Comparison of ENCODE assay signal across 29 cellular contexts in the genomic region with DNA sequence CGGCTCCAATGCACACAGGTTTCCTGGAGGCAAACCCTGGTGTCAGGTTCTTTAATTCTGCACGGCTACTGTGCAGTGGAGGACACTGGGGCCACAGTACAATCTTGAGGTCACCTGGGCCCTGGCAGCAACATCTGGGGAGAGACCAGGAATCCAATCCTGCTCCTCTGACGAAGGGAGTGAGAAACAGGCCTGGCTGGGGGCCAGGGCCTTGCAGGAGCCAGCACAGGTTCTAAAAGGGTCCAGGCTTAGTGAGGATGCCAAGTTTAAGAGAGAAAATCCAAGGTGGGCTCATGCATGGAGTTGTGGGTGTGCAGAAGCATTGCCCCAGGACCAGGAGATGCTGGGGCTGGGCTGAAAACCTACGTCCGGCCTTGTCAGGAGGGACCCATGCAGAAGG. TPM values are rescaled to one million over a fixed set of nuclear protein-coding genes. Genes with fewer than 3 reads are reported as not detected.
"Had no signal": no experiment of that assay in that cellular context is flagged by ENCODE, and none has a peak within 500 bp of the region (broad histone marks: within the 10 kb centered on the region; RNA-seq: fewer than 3 reads in every experiment).

No MANE protein-coding gene starts in this region.

- H3K36me3 Mint-ChIP-seq: naive thymus-derived CD4-positive, alpha-beta T cell; natural killer cell; neural progenitor cell; stimulated activated effector memory CD8-positive, alpha-beta T cell treated with anti-CD3 and anti-CD28 coated beads, Interleukin-12 subunit alpha, Interleukin-12 subunit beta, amount 100 ng/mL, for 72 hours; stimulated activated naive B cell treated with anti-CD40 and anti-IgM and Interleukin-4, amounts not matched to agents 10 μg/mL and 1 μg/mL and 100 μg/mL, for 72 hours; type B pancreatic cell had no signal

- H2AFZ ChIP-seq: neural progenitor cell, parathyroid adenoma had no signal

- H3K27me3 Mint-ChIP-seq: stimulated activated naive CD8-positive, alpha-beta T cell treated with anti-CD3 and anti-CD28 coated beads, Interleukin-15, Interleukin-2, amounts not matched to agents 100 ng/mL and 50 ng/mL, for 24 hours had no signal

- H3K9me3 ChIP-seq: neutrophil, ovary, psoas muscle, right lobe of liver, sigmoid colon, stomach, testis, tibial artery, transverse colon, upper lobe of right lung, uterus had no signal

- H3K9ac ChIP-seq: neural progenitor cell, parathyroid adenoma had no signal

- H3K4me1 Mint-ChIP-seq: naive thymus-derived CD4-positive, alpha-beta T cell; stimulated activated effector memory CD8-positive, alpha-beta T cell treated with anti-CD3 and anti-CD28 coated beads, Interleukin-12 subunit alpha, Interleukin-12 subunit beta, amount 100 ng/mL, for 72 hours; stimulated activated naive B cell treated with anti-CD40 and anti-IgM and Interleukin-4, amounts not matched to agents 10 μg/mL and 1 μg/mL and 100 μg/mL, for 72 hours had no signal

- H3K4me3 Mint-ChIP-seq: naive thymus-derived CD4-positive, alpha-beta T cell; natural killer cell; nephron; neural progenitor cell; stimulated activated effector memory CD8-positive, alpha-beta T cell treated with anti-CD3 and anti-CD28 coated beads, Interleukin-12 subunit alpha, Interleukin-12 subunit beta, amount 100 ng/mL, for 72 hours; stimulated activated naive B cell treated with anti-CD40 and anti-IgM and Interleukin-4, amounts not matched to agents 10 μg/mL and 1 μg/mL and 100 μg/mL, for 72 hours; stimulated activated naive CD8-positive, alpha-beta T cell treated with anti-CD3 and anti-CD28 coated beads, Interleukin-15, Interleukin-2, amounts not matched to agents 100 ng/mL and 50 ng/mL, for 24 hours; type B pancreatic cell had no signal

- H3K4me1 ChIP-seq: parathyroid adenoma, psoas muscle, right lobe of liver, testis, transverse colon, uterus had no signal

- H3K79me2 ChIP-seq: parathyroid adenoma had no signal

- DNase-seq: naive thymus-derived CD4-positive, alpha-beta T cell; natural killer cell; nucleus accumbens; ovary; psoas muscle; right cardiac atrium; right lobe of liver; sigmoid colon; small intestine; stimulated activated CD4-positive, alpha-beta T cell treated with anti-CD3 and anti-CD28 coated beads, Interleukin-15, amount 100 ng/mL, for 24 hours; stimulated activated CD4-positive, alpha-beta T cell treated with anti-CD3 and anti-CD28 coated beads, Interleukin-2, amount 100 ng/mL, for 24 hours; stimulated activated CD4-positive, alpha-beta T cell treated with anti-CD3 and anti-CD28 coated beads, Interleukin-2, amount 100 ng/mL, for 48 hours; stimulated activated CD4-positive, alpha-beta T cell treated with anti-CD3 and anti-CD28 coated beads, Interleukin-4, amount 100 ng/mL, for 24 hours; stimulated activated naive B cell treated with anti-CD40 and anti-IgM and Interleukin-4, amounts not matched to agents 10 μg/mL and 1 μg/mL and 100 μg/mL, for 72 hours; stimulated activated naive CD4-positive, alpha-beta T cell treated with Interleukin-2 at 50 U/mL for 16 hours; stomach; testis; tibial artery; transverse colon; upper lobe of right lung; uterus had no signal

- ATAC-seq: naive thymus-derived CD4-positive, alpha-beta T cell; natural killer cell; psoas muscle; right cardiac atrium; right lobe of liver; stimulated activated naive B cell treated with anti-CD40 and anti-IgM and Interleukin-4, amounts not matched to agents 10 μg/mL and 1 μg/mL and 100 μg/mL, for 72 hours; upper lobe of right lung had no signal

- H3K27me3 ChIP-seq: neural progenitor cell, neutrophil, ovary, right lobe of liver, sigmoid colon, stomach, testis, tibial artery, transverse colon, upper lobe of right lung, uterus had no signal

- H3K27ac ChIP-seq: neural progenitor cell, neutrophil, ovary, parathyroid adenoma, psoas muscle, right lobe of liver, sigmoid colon, stomach, testis, tibial artery, transverse colon, upper lobe of right lung had no signal

- H3K4me3 ChIP-seq: neural progenitor cell, ovary, psoas muscle, right lobe of liver, sigmoid colon, stomach, testis, tibial artery, transverse colon, upper lobe of right lung, uterus had no signal

- H3K27ac Mint-ChIP-seq: natural killer cell; nephron; progenitor cell of endocrine pancreas; stimulated activated effector memory CD8-positive, alpha-beta T cell treated with anti-CD3 and anti-CD28 coated beads, Interleukin-12 subunit alpha, Interleukin-12 subunit beta, amount 100 ng/mL, for 72 hours; stimulated activated naive B cell treated with anti-CD40 and anti-IgM and Interleukin-4, amounts not matched to agents 10 μg/mL and 1 μg/mL and 100 μg/mL, for 72 hours; stimulated activated naive CD8-positive, alpha-beta T cell treated with anti-CD3 and anti-CD28 coated beads, Interleukin-15, Interleukin-2, amounts not matched to agents 100 ng/mL and 50 ng/mL, for 24 hours; type B pancreatic cell had no signal

- H3K4me2 ChIP-seq: neural progenitor cell had no signal

- H3K9me3 Mint-ChIP-seq: natural killer cell; stimulated activated effector memory CD8-positive, alpha-beta T cell treated with anti-CD3 and anti-CD28 coated beads, Interleukin-12 subunit alpha, Interleukin-12 subunit beta, amount 100 ng/mL, for 72 hours; stimulated activated naive B cell treated with anti-CD40 and anti-IgM and Interleukin-4, amounts not matched to agents 10 μg/mL and 1 μg/mL and 100 μg/mL, for 72 hours; stimulated activated naive CD8-positive, alpha-beta T cell treated with anti-CD3 and anti-CD28 coated beads, Interleukin-15, Interleukin-2, amounts not matched to agents 100 ng/mL and 50 ng/mL, for 24 hours had no signal

- H3K36me3 ChIP-seq: neural progenitor cell, neutrophil, ovary, right lobe of liver, sigmoid colon, stomach, tibial artery, transverse colon, upper lobe of right lung, uterus had no signal

RNA-seq across cellular contexts. Expression of a gene that starts 12.6 kb away (rescaled TPM):
- total RNA-seq: naive thymus-derived CD4-positive, alpha-beta T cell; natural killer cell; progenitor cell of endocrine pancreas had no signal
